In the genomic region with DNA sequence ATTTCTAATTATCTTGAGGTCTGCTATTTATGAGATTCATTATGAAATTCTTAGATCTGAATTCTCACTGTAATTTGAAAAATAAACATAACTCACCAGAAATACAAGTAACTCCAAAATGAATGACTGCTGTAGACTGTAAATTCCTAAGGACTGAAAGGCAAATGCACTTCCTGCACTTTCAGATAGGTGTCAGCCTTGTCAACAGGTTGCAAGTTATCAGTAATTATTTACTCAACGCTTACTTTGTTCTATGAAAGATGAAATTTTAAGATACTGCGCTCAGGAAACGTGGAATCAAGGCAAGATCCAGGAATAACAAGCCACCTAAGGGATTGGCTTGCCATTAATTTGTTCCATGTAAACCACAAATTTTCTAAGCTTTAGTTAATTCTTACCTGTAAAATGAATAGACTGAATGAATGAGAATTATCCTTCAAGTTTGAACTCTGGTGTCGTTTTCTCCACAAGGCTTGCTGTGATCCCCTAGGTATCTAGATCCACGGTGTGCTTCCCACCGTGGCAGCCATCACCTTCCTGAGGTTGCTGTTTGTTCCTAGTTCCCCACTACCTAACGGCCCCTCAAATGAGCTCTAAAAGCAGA, we compare ENCODE assay signal across 8 cellular contexts. TPM values are rescaled to one million over a fixed set of nuclear protein-coding genes. Genes with fewer than 3 reads are reported as not detected.
DNase-seq lines count a peak whose midpoint lies in the region; ATAC-seq, FAIRE-seq and TF ChIP-seq lines count a peak whose summit lies in the region.

No MANE protein-coding gene starts in this region.

- peaks cover 3% of the 10 kb centered on the region for H3K79me2 ChIP-seq in neural cell (replicated peaks; ENCODE audit: insufficient read depth, low read length)

- CTCF ChIA-PET in activated CD4-positive, alpha-beta memory T cell treated with anti-CD3 and anti-CD28 coated beads for 36 hours (lab: Charles Lee) = interaction anchor here (0.7 to 1.1 kb wide), 5 partner anchors 11 to 636 kb away, joined by 3 to 6 read pairs (median 5); no protein-coding TSS in a partner anchor

- peaks cover 21% of the 10 kb centered on the region for H3K36me3 ChIP-seq in endodermal cell (ENCODE audit: control insufficient read depth, insufficient read depth, low read length)
- H3K36me3 ChIP-seq in neural cell (ENCODE audit: insufficient read depth, low read length) = no peaks in the 10 kb centered on the region

- peak; percentile 96 for TF ChIP-seq CTCF in endodermal cell (conservative IDR thresholded peaks at IDR 0.05)
- peak; percentile 76 for TF ChIP-seq CTCF in neural cell (IDR thresholded peaks at IDR 0.05; ENCODE audit: poor library complexity, severe bottlenecking)

- no peak for TF ChIP-seq EP300 in neural cell (conservative IDR thresholded peaks at IDR 0.05; ENCODE audit: poor library complexity, severe bottlenecking)

- H3K27me3 ChIP-seq in endodermal cell (ENCODE audit: control insufficient read depth, insufficient read depth, low read length, poor library complexity, severe bottlenecking) = no peaks in the 10 kb centered on the region
- no peaks in the 10 kb centered on the region for H3K27me3 ChIP-seq in neural cell (ENCODE audit: insufficient read depth, low read depth, low read length)

- H3K27ac ChIP-seq in endodermal cell (ENCODE audit: low read depth, low read length) = no peak overlapping the region
- no peak overlapping the region for H3K27ac ChIP-seq in neural cell (ENCODE audit: low read length)

- POLR2A ChIA-PET in activated CD4-positive, alpha-beta memory T cell treated with anti-CD3 and anti-CD28 coated beads for 36 hours (lab: Charles Lee) = no interaction called here

- H3K9ac ChIP-seq in endodermal cell (ENCODE audit: extremely low read depth, low read length, poor library complexity, severe bottlenecking) = no peak overlapping the region
- H3K9ac ChIP-seq in neural cell (ENCODE audit: low read length) = no peak overlapping the region

- no peak overlapping the region for H3K4me3 ChIP-seq in endodermal cell (ENCODE audit: low read length)
- H3K4me3 ChIP-seq in neural cell (ENCODE audit: low read length) = no peak overlapping the region

- no peaks in the 10 kb centered on the region for H4K20me1 ChIP-seq in neural cell (ENCODE audit: insufficient read depth)

- no peaks in the 10 kb centered on the region for H3K27me3 Mint-ChIP-seq in endodermal cell (ENCODE audit: insufficient read depth)
- H3K27me3 Mint-ChIP-seq in activated CD4-positive, alpha-beta memory T cell treated with anti-CD3 and anti-CD28 coated beads for 36 hours = no peaks in the 10 kb centered on the region

- WGBS in endodermal cell (ENCODE audit: insufficient coverage in 1 of 2, insufficient read length in 1 of 2), 2 experiments = 59 to 83% methylated on average over 2 to 7 of the region's 7 CpGs

- peaks cover 28% of the 10 kb centered on the region for H3K36me3 Mint-ChIP-seq in endodermal cell (ENCODE audit: low read depth)
- no peaks in the 10 kb centered on the region for H3K36me3 Mint-ChIP-seq in activated CD4-positive, alpha-beta memory T cell treated with anti-CD3 and anti-CD28 coated beads for 36 hours

- H2AFZ ChIP-seq in neural cell (ENCODE audit: low read depth, low read length) = no peak overlapping the region

- ATAC-seq in HG03108 (IDR thresholded peaks at IDR 0.05; ENCODE audit: unreplicated experiment) (peak; percentile 61), GM21528 (IDR thresholded peaks at IDR 0.05; ENCODE audit: low FRiP score, unreplicated experiment) (no peak)

- H3K4me3 Mint-ChIP-seq in endodermal cell = no peak overlapping the region
- no peak overlapping the region for H3K4me3 Mint-ChIP-seq in activated CD4-positive, alpha-beta memory T cell treated with anti-CD3 and anti-CD28 coated beads for 36 hours

- intact Hi-C loops in activated CD4-positive, alpha-beta memory T cell treated with anti-CD3 and anti-CD28 coated beads for 36 hours (cut with micrococcal nuclease) = loop anchor here (5.0 kb wide), 1 partner anchor 519 kb away; the partner anchor contains the start of gene ADAM12

- FAIRE-seq in G401.6 (lab: Jason Lieb, UNC) = peak; percentile 93

- no peaks in the 10 kb centered on the region for H3F3A ChIP-seq in neural cell (ENCODE audit: insufficient read depth, low read length, poor library complexity, severe bottlenecking)

- no peaks in the 10 kb centered on the region for H3K9me3 Mint-ChIP-seq in endodermal cell
- H3K9me3 Mint-ChIP-seq in activated CD4-positive, alpha-beta memory T cell treated with anti-CD3 and anti-CD28 coated beads for 36 hours = no peaks in the 10 kb centered on the region

- peak; percentile 77 for TF ChIP-seq RAD21 in neural cell (conservative IDR thresholded peaks at IDR 0.05)

- no peaks in the 10 kb centered on the region for H3K9me2 ChIP-seq in neural cell (ENCODE audit: insufficient read depth, low read length)

- H3K9me3 ChIP-seq in endodermal cell (ENCODE audit: control insufficient read depth, low read length) = no peaks in the 10 kb centered on the region
- H3K9me3 ChIP-seq in neural cell (ENCODE audit: low read length) = no peaks in the 10 kb centered on the region

- peaks cover 7% of the 10 kb centered on the region for H3K4me1 Mint-ChIP-seq in endodermal cell
- no peaks in the 10 kb centered on the region for H3K4me1 Mint-ChIP-seq in activated CD4-positive, alpha-beta memory T cell treated with anti-CD3 and anti-CD28 coated beads for 36 hours (ENCODE audit: low read depth)

- no peak overlapping the region for H3K4me2 ChIP-seq in neural cell (ENCODE audit: low read length)

- H3K4me1 ChIP-seq in endodermal cell (ENCODE audit: control insufficient read depth, insufficient read depth, low read length) = no peaks in the 10 kb centered on the region

- peak; percentile 32 for DNase-seq in A172 (ENCODE audit: low spot score)
- peak; percentile 73 for DNase-seq in RKO (ENCODE audit: low spot score)
- peak; percentile 66 for DNase-seq in endodermal cell
- no peak for DNase-seq in activated CD4-positive, alpha-beta memory T cell treated with anti-CD3 and anti-CD28 coated beads for 36 hours

- H3K27ac Mint-ChIP-seq in endodermal cell = no peak overlapping the region
- no peak overlapping the region for H3K27ac Mint-ChIP-seq in activated CD4-positive, alpha-beta memory T cell treated with anti-CD3 and anti-CD28 coated beads for 36 hours

TF ChIP-seq in neural cell, 6 proteins besides CTCF, POLR2A, EP300 and RAD21:
- TF ChIP-seq SMC3 (conservative IDR thresholded peaks at IDR 0.05; ENCODE audit: poor library complexity) = peak; percentile 69
- TF ChIP-seq POLR2AphosphoS5 (IDR thresholded peaks at IDR 0.05) = no peak

RNA-seq across cellular contexts. Expression of gene DHX32, which starts 12.6 kb away (rescaled TPM):
- 39.5 and 40.1 TPM in 2 replicates for total RNA-seq in A172 (2014; rRNA removed; shearing (Covaris generic))
- total RNA-seq in endodermal cell = 10 to 100 TPM; 25.4 to 38.1 TPM
- 25.7 TPM for polyA plus RNA-seq in endodermal cell (2013, experiment 1 of 2)
- 26.2 TPM for polyA plus RNA-seq in endodermal cell (2013, experiment 2 of 2)
- polyA plus RNA-seq in neural cell = 17.8 and 25.2 TPM in 2 replicates
- polyA minus RNA-seq in neural cell = 18.3 and 19.3 TPM in 2 replicates
- 10 to 100 TPM; 16.3 to 18.6 TPM for total RNA-seq in activated CD4-positive, alpha-beta memory T cell treated with anti-CD3 and anti-CD28 coated beads for 36 hours

RNA-seq across cellular contexts. Expression of gene FANK1, which starts 27.9 kb away (rescaled TPM):
- 4.9 and 8.2 TPM in 2 replicates for total RNA-seq in A172 (2014; rRNA removed; shearing (Covaris generic))
- 10 to 100 TPM in 1 of 2 donors, 1 to 10 TPM in 1; 7.7 to 10.0 TPM for total RNA-seq in endodermal cell
- polyA plus RNA-seq in endodermal cell (2013, experiment 1 of 2) = 4.0 TPM
- 3.5 TPM for polyA plus RNA-seq in endodermal cell (2013, experiment 2 of 2)
- 3.1 and 3.8 TPM in 2 replicates for polyA plus RNA-seq in neural cell
- 1.5 and 2.4 TPM in 2 replicates for polyA minus RNA-seq in neural cell
- under 1 TPM; 0.46 to 0.50 TPM for total RNA-seq in activated CD4-positive, alpha-beta memory T cell treated with anti-CD3 and anti-CD28 coated beads for 36 hours

RNA-seq across cellular contexts. Expression of gene BCCIP, which starts 45.1 kb away (rescaled TPM):
- total RNA-seq in A172 (2014; rRNA removed; shearing (Covaris generic)) = 61.7 and 67.1 TPM in 2 replicates
- total RNA-seq in endodermal cell = 10 to 100 TPM; 84.4 to 93.8 TPM
- 78.1 TPM for polyA plus RNA-seq in endodermal cell (2013, experiment 1 of 2)
- 69.6 TPM for polyA plus RNA-seq in endodermal cell (2013, experiment 2 of 2)
- polyA plus RNA-seq in neural cell = 73.5 and 95.8 TPM in 2 replicates
- polyA minus RNA-seq in neural cell = 58.7 and 62.9 TPM in 2 replicates
- 100 to 1,000 TPM in 1 of 2 experiments, 10 to 100 TPM in 1; 96.3 to 100 TPM for total RNA-seq in activated CD4-positive, alpha-beta memory T cell treated with anti-CD3 and anti-CD28 coated beads for 36 hours

RNA-seq across cellular contexts. Expression of gene UROS, which starts 45.4 kb away (rescaled TPM):
- 98.4 and 101 TPM in 2 replicates for total RNA-seq in A172 (2014; rRNA removed; shearing (Covaris generic))
- total RNA-seq in endodermal cell = 10 to 100 TPM; 49.2 to 69.4 TPM
- polyA plus RNA-seq in endodermal cell (2013, experiment 1 of 2) = 39.2 TPM
- polyA plus RNA-seq in endodermal cell (2013, experiment 2 of 2) = 35.6 TPM
- polyA plus RNA-seq in neural cell = 85.0 and 103 TPM in 2 replicates
- 67.0 and 69.5 TPM in 2 replicates for polyA minus RNA-seq in neural cell
- total RNA-seq in activated CD4-positive, alpha-beta memory T cell treated with anti-CD3 and anti-CD28 coated beads for 36 hours = 10 to 100 TPM; 35.0 to 38.3 TPM
